Comparison of ENCODE assay signal across 11 cellular contexts in genomic region chr2:42172020-42172419, GRCh38. TPM values are rescaled to one million over a fixed set of nuclear protein-coding genes. Genes with fewer than 3 reads are reported as not detected.
DNase-seq lines count a peak whose midpoint lies in the region; ATAC-seq and TF ChIP-seq lines count a peak whose summit lies in the region.
"Had no signal": no experiment of that assay in that cellular context is flagged by ENCODE, and none has a peak within 500 bp of the region (broad histone marks: within the 10 kb centered on the region; RNA-seq: fewer than 3 reads in every experiment).

No MANE protein-coding gene starts in this region.

- TF ChIP-seq CTCF in CD8-positive, alpha-beta T cell (IDR thresholded peaks at IDR 0.05), result no peak
- TF ChIP-seq CTCF in NB4 (IDR thresholded peaks at IDR 0.05; ENCODE audit: low read depth, low read length), result no peak
- TF ChIP-seq CTCF in fibroblast of lung (conservative IDR thresholded peaks at IDR 0.05 in 1 of 2, IDR thresholded peaks at IDR 0.05 in 1 of 2; ENCODE audit: low read depth in 1 of 2, low read length in 2 of 2), result no peak

- H3K9ac ChIP-seq in fibroblast of lung (ENCODE audit: insufficient read depth, low read length) (no peak overlapping the region), rectal smooth muscle tissue (ENCODE audit: low read length) (no peak overlapping the region)

- peaks cover 41% of the 10 kb centered on the region for H3K4me1 Mint-ChIP-seq in CD8-positive, alpha-beta T cell (ENCODE audit: low read depth)

- no peak overlapping the region for H3K4me3 Mint-ChIP-seq in CD8-positive, alpha-beta T cell

- intact Hi-C loops in CD8-positive, alpha-beta T cell (cut with DNase I, micrococcal nuclease), result no loop called here
- intact Hi-C loops in head of caudate nucleus (cut with DNase I), result no loop called here

- ATAC-seq in CD8-positive, alpha-beta T cell, result no peak

- H3K27me3 ChIP-seq in CD8-positive, alpha-beta T cell (ENCODE audit: insufficient read depth, low read length), result no peaks in the 10 kb centered on the region
- no peaks in the 10 kb centered on the region for H3K27me3 ChIP-seq in fibroblast of lung (ENCODE audit: control insufficient read depth, insufficient read depth, low read length)
- H3K27me3 ChIP-seq in rectal smooth muscle tissue (ENCODE audit: control insufficient read depth, insufficient read depth, low read length), result no peaks in the 10 kb centered on the region
- H3K27me3 ChIP-seq: ovary had no signal

- peak overlapping the region; percentile 80 for H3K4me2 ChIP-seq in fibroblast of lung (ENCODE audit: extremely low read depth, insufficient read depth, low read length)

- H3K36me3 Mint-ChIP-seq in CD8-positive, alpha-beta T cell, result peaks cover 17% of the 10 kb centered on the region

- H3K79me2 ChIP-seq in fibroblast of lung (ENCODE audit: control insufficient read depth, insufficient read depth, low read length), result peaks cover 74% of the 10 kb centered on the region

- H4K20me1 ChIP-seq in fibroblast of lung (ENCODE audit: control insufficient read depth, extremely low read depth, insufficient read depth, low read length), result no peaks in the 10 kb centered on the region

- no peak for DNase-seq in CD8-positive, alpha-beta T cell
- DNase-seq in NB4 (ENCODE audit: low read depth), result no peak
- DNase-seq in fibroblast of lung (ENCODE audit: low read depth in 2 of 2), result no peak
- no peak for DNase-seq in head of caudate nucleus
- no peak for DNase-seq in CD1c-positive myeloid dendritic cell (ENCODE audit: extremely low spot score)
- no peak for DNase-seq in activated CD8-positive, alpha-beta memory T cell treated with anti-CD3 and anti-CD28 coated beads, Interleukin-2, amount 50 U/mL, for 4 hours
- no peak for DNase-seq in cerebellum (ENCODE audit: low spot score)
- DNase-seq: activated CD4-positive, alpha-beta T cell treated with anti-CD3 and anti-CD28 coated beads for 48 hours; activated naive CD4-positive, alpha-beta T cell treated with Interleukin-2 at 50 U/mL for 16 hours; ovary had no signal

- H3K36me3 ChIP-seq in CD8-positive, alpha-beta T cell (ENCODE audit: insufficient read depth, low read length), result no peaks in the 10 kb centered on the region
- H3K36me3 ChIP-seq in fibroblast of lung (ENCODE audit: control insufficient read depth, insufficient read depth, low read length), result no peaks in the 10 kb centered on the region
- no peaks in the 10 kb centered on the region for H3K36me3 ChIP-seq in rectal smooth muscle tissue (ENCODE audit: control insufficient read depth, insufficient read depth, low read length)
- H3K36me3 ChIP-seq: ovary had no signal

- H3K4me3 ChIP-seq in CD8-positive, alpha-beta T cell (ENCODE audit: low read depth, low read length), result peak overlapping the region; percentile 72
- H3K4me3 ChIP-seq in NB4 (ENCODE audit: low read depth, low read length) (peak overlapping the region; percentile 78), fibroblast of lung (replicated peaks in 1 of 4; ENCODE audit: control extremely low read depth in 1 of 4, insufficient read depth in 1 of 4, low read depth in 3 of 4, low read length in 4 of 4) (peak overlapping the region; percentile 71 to 93 (median 90)), rectal smooth muscle tissue (ENCODE audit: low read length) (peak overlapping the region; percentile 98)
- H3K4me3 ChIP-seq: ovary had no signal

- POLR2A ChIA-PET in CD8-positive, alpha-beta T cell (lab: Charles Lee), result interaction anchor here (1.1 to 7.9 kb wide), 4 partner anchors 39 to 76 kb away, joined by 3 to 47 read pairs (median 7); no protein-coding TSS in a partner anchor

- no peak overlapping the region for H3K27ac Mint-ChIP-seq in CD8-positive, alpha-beta T cell

- H3K27ac ChIP-seq in CD8-positive, alpha-beta T cell (ENCODE audit: low read depth, low read length), result no peak overlapping the region
- H3K27ac ChIP-seq in fibroblast of lung (ENCODE audit: insufficient read depth, low read length), result peak overlapping the region; percentile 9
- no peak overlapping the region for H3K27ac ChIP-seq in rectal smooth muscle tissue (ENCODE audit: low read depth, low read length)
- H3K27ac ChIP-seq: ovary had no signal

- CTCF ChIA-PET in CD8-positive, alpha-beta T cell (lab: Charles Lee), result interaction anchor here (0.6 to 5.5 kb wide), 9 partner anchors 11 to 157 kb away, joined by 3 to 38 read pairs (median 6); no protein-coding TSS in a partner anchor

- no peaks in the 10 kb centered on the region for H3K9me3 ChIP-seq in CD8-positive, alpha-beta T cell (ENCODE audit: low read length)
- H3K9me3 ChIP-seq in fibroblast of lung (ENCODE audit: control insufficient read depth, insufficient read depth, low read depth, low read length), result no peaks in the 10 kb centered on the region
- H3K9me3 ChIP-seq: ovary had no signal

- no peaks in the 10 kb centered on the region for H3K27me3 Mint-ChIP-seq in CD8-positive, alpha-beta T cell (ENCODE audit: low read depth)

- no peak overlapping the region for H2AFZ ChIP-seq in fibroblast of lung (ENCODE audit: low read length)

- TF ChIP-seq POLR2A in NB4 (IDR thresholded peaks at IDR 0.05; ENCODE audit: extremely low read depth, insufficient read length), result no peak

- no peaks in the 10 kb centered on the region for H3K9me3 Mint-ChIP-seq in CD8-positive, alpha-beta T cell

- peaks cover 59% of the 10 kb centered on the region for H3K4me1 ChIP-seq in CD8-positive, alpha-beta T cell (ENCODE audit: insufficient read depth, low read length)
- H3K4me1 ChIP-seq in fibroblast of lung (ENCODE audit: control insufficient read depth, extremely low read depth, insufficient read depth, low read length), result peaks cover 7% of the 10 kb centered on the region
- H3K4me1 ChIP-seq in rectal smooth muscle tissue (ENCODE audit: control insufficient read depth, insufficient read depth, low read length), result peaks cover 14% of the 10 kb centered on the region

RNA-seq across cellular contexts. Expression of gene EML4, which starts 2.9 kb away (rescaled TPM):
- total RNA-seq in CD8-positive, alpha-beta T cell, result 100 to 1,000 TPM; 224 to 240 TPM
- total RNA-seq in fibroblast of lung (30.8 and 49.5 TPM in 2 replicates), cerebellum (48.5 TPM)
- 62.7 and 65.4 TPM in 2 replicates for polyA plus RNA-seq in fibroblast of lung
- polyA plus RNA-seq in fibroblast of lung (2012), result 32.0 and 34.4 TPM in 2 replicates
- 26.4 and 35.9 TPM in 2 replicates for polyA minus RNA-seq in fibroblast of lung (ENCODE audit: low replicate concordance)
